17 cellular contexts compared by ENCODE assay signal in genomic region chr10:6493521-6494451, GRCh38.
DNase-seq lines count a peak whose midpoint lies in the region; ATAC-seq, FAIRE-seq and TF ChIP-seq lines count a peak whose summit lies in the region.
"Had no signal": no experiment of that assay in that cellular context is flagged by ENCODE, and none has a peak within 500 bp of the region (broad histone marks: within the 10 kb centered on the region; RNA-seq: fewer than 3 reads in every experiment).

No MANE protein-coding gene starts in this region.

- DNase-seq in CD8-positive, alpha-beta T cell = no peak
- peak; percentile 19 for DNase-seq in HTR-8/SVneo (ENCODE audit: insufficient read length, low spot score)
- peak; percentile 55 for DNase-seq in astrocyte of the hippocampus (ENCODE audit: low read depth, low spot score)
- peak; percentile 14 for DNase-seq in mesendoderm
- no peak for DNase-seq in glutamatergic neuron
- no peak for DNase-seq in RPMI8226
- DNase-seq: amniotic stem cell; dorsolateral prefrontal cortex; MM.1S; naive thymus-derived CD8-positive, alpha-beta T cell; NCI-H345; right lobe of liver; T1000 had no signal

- no peak overlapping the region for H3K4me3 Mint-ChIP-seq in CD8-positive, alpha-beta T cell
- H3K4me3 Mint-ChIP-seq in glutamatergic neuron (ENCODE audit: unreplicated experiment) = no peak overlapping the region

- no peaks in the 10 kb centered on the region for H3K27me3 Mint-ChIP-seq in CD8-positive, alpha-beta T cell (ENCODE audit: low read depth)
- peaks cover 6% of the 10 kb centered on the region for H3K27me3 Mint-ChIP-seq in glutamatergic neuron (ENCODE audit: unreplicated experiment)
- H3K27me3 Mint-ChIP-seq: naive thymus-derived CD8-positive, alpha-beta T cell had no signal

- H3K4me1 ChIP-seq in CD8-positive, alpha-beta T cell (ENCODE audit: insufficient read depth, low read length) = peaks cover 56% of the 10 kb centered on the region
- no peaks in the 10 kb centered on the region for H3K4me1 ChIP-seq in mesendoderm (ENCODE audit: control insufficient read depth, low read depth, low read length)
- H3K4me1 ChIP-seq: right lobe of liver had no signal

- H3K4me3 ChIP-seq in CD8-positive, alpha-beta T cell (ENCODE audit: low read depth, low read length) = no peak overlapping the region
- no peak overlapping the region for H3K4me3 ChIP-seq in mesendoderm (ENCODE audit: low read length)
- H3K4me3 ChIP-seq: dorsolateral prefrontal cortex, right lobe of liver had no signal

- H3K79me2 ChIP-seq in mesendoderm (ENCODE audit: control insufficient read depth, insufficient read depth, low read length) = no peaks in the 10 kb centered on the region

- H3K27me3 ChIP-seq in CD8-positive, alpha-beta T cell (ENCODE audit: insufficient read depth, low read length) = no peaks in the 10 kb centered on the region
- no peaks in the 10 kb centered on the region for H3K27me3 ChIP-seq in mesendoderm (ENCODE audit: insufficient read depth, low read length, poor library complexity)
- H3K27me3 ChIP-seq: dorsolateral prefrontal cortex, right lobe of liver had no signal

- H4K8ac ChIP-seq in mesendoderm (ENCODE audit: low read depth, low read length) = no peak overlapping the region

- H3K23ac ChIP-seq in mesendoderm (ENCODE audit: low read length) = no peak overlapping the region

- CTCF ChIA-PET in CD8-positive, alpha-beta T cell (lab: Charles Lee) = interaction anchor here (1.0 to 2.0 kb wide), 8 partner anchors 11 to 185 kb away, joined by 3 to 5 read pairs (median 4); no protein-coding TSS in a partner anchor

- H3K79me1 ChIP-seq in mesendoderm (ENCODE audit: low read length) = no peaks in the 10 kb centered on the region

- H3K18ac ChIP-seq in mesendoderm (ENCODE audit: low read length) = no peak overlapping the region

- no peak overlapping the region for H2BK120ac ChIP-seq in mesendoderm (ENCODE audit: low read depth, low read length)

- no peak overlapping the region for H3K27ac Mint-ChIP-seq in CD8-positive, alpha-beta T cell
- no peak overlapping the region for H3K27ac Mint-ChIP-seq in glutamatergic neuron (ENCODE audit: unreplicated experiment)

- no peak overlapping the region for H2BK15ac ChIP-seq in mesendoderm (replicated peaks; ENCODE audit: low read depth)

- intact Hi-C loops in CD8-positive, alpha-beta T cell (cut with DNase I, micrococcal nuclease) = loop anchor here (2.0 to 10.0 kb wide), 4 partner anchors 19 to 219 kb away; no protein-coding TSS in a partner anchor

- no peak for TF ChIP-seq CTCF in CD8-positive, alpha-beta T cell (IDR thresholded peaks at IDR 0.05)
- TF ChIP-seq CTCF in glutamatergic neuron (IDR thresholded peaks at IDR 0.05; ENCODE audit: partially characterized antibody, unreplicated experiment) = no peak

- POLR2A ChIA-PET in CD8-positive, alpha-beta T cell (lab: Charles Lee) = interaction anchor here (0.7 to 3.7 kb wide), 5 partner anchors 20 to 423 kb away, joined by 3 to 15 read pairs (median 3); no protein-coding TSS in a partner anchor

- peak; percentile 24 for ATAC-seq in CD8-positive, alpha-beta T cell
- no peak for ATAC-seq in GM21825 (IDR thresholded peaks at IDR 0.05; ENCODE audit: unreplicated experiment)
- no peak for ATAC-seq in HG03565 (IDR thresholded peaks at IDR 0.05; ENCODE audit: unreplicated experiment)
- ATAC-seq: right lobe of liver, Right ventricle myocardium inferior had no signal

- H3K27ac ChIP-seq in CD8-positive, alpha-beta T cell (ENCODE audit: low read depth, low read length) = peak overlapping the region; percentile 46
- no peak overlapping the region for H3K27ac ChIP-seq in mesendoderm (ENCODE audit: low read depth, low read length)
- H3K27ac ChIP-seq: C4-2B, dorsolateral prefrontal cortex, right lobe of liver had no signal

- no peak overlapping the region for H2BK5ac ChIP-seq in mesendoderm (ENCODE audit: low read length)

- WGBS in mesendoderm (ENCODE audit: extremely low coverage, insufficient coverage, low lambda C conversion rate) = no CpG with 5 or more reads among the region's 11 CpGs

- H3K36me3 ChIP-seq in CD8-positive, alpha-beta T cell (ENCODE audit: insufficient read depth, low read length) = peaks cover 44% of the 10 kb centered on the region
- H3K36me3 ChIP-seq in mesendoderm (ENCODE audit: control insufficient read depth, insufficient read depth, low read length) = no peaks in the 10 kb centered on the region
- H3K36me3 ChIP-seq: right lobe of liver had no signal

- peaks cover under 1% of the 10 kb centered on the region for H3K9me3 Mint-ChIP-seq in CD8-positive, alpha-beta T cell
- H3K9me3 Mint-ChIP-seq in glutamatergic neuron (ENCODE audit: unreplicated experiment) = no peaks in the 10 kb centered on the region

- no peak for FAIRE-seq in HTR-8/SVneo (lab: Jason Lieb, UNC)

- no peak overlapping the region for H3K4ac ChIP-seq in mesendoderm (ENCODE audit: low read depth, low read length)

- H3K4me1 Mint-ChIP-seq in CD8-positive, alpha-beta T cell (ENCODE audit: low read depth) = peaks cover 37% of the 10 kb centered on the region
- no peaks in the 10 kb centered on the region for H3K4me1 Mint-ChIP-seq in glutamatergic neuron (ENCODE audit: low read depth, unreplicated experiment)

- no peak overlapping the region for H3K9ac ChIP-seq in mesendoderm (ENCODE audit: low read length)

- peaks cover 26% of the 10 kb centered on the region for H3K36me3 Mint-ChIP-seq in CD8-positive, alpha-beta T cell
- no peaks in the 10 kb centered on the region for H3K36me3 Mint-ChIP-seq in glutamatergic neuron (ENCODE audit: unreplicated experiment)

- no peak overlapping the region for H3K56ac ChIP-seq in mesendoderm (ENCODE audit: low read length)

- no peaks in the 10 kb centered on the region for H3K9me3 ChIP-seq in CD8-positive, alpha-beta T cell (ENCODE audit: low read length)
- H3K9me3 ChIP-seq: right lobe of liver had no signal

- H4K5ac ChIP-seq in mesendoderm (ENCODE audit: low read length) = no peak overlapping the region

- no peak overlapping the region for H2AK5ac ChIP-seq in mesendoderm (ENCODE audit: low read length)

- H3K4me2 ChIP-seq in mesendoderm (ENCODE audit: low read length) = no peak overlapping the region

Comparison
In these comparisons a context has a peak if more than half of its experiments do, and no peak if none do; other contexts are left out.
1. DNase-seq: peak in HTR-8/SVneo (single experiment), astrocyte of the hippocampus (single experiment) and mesendoderm (single experiment); none in CD8-positive, alpha-beta T cell (0 of 7), glutamatergic neuron (single experiment) and RPMI8226 (single experiment).